12 cellular contexts compared by ENCODE assay signal in the genomic region with DNA sequence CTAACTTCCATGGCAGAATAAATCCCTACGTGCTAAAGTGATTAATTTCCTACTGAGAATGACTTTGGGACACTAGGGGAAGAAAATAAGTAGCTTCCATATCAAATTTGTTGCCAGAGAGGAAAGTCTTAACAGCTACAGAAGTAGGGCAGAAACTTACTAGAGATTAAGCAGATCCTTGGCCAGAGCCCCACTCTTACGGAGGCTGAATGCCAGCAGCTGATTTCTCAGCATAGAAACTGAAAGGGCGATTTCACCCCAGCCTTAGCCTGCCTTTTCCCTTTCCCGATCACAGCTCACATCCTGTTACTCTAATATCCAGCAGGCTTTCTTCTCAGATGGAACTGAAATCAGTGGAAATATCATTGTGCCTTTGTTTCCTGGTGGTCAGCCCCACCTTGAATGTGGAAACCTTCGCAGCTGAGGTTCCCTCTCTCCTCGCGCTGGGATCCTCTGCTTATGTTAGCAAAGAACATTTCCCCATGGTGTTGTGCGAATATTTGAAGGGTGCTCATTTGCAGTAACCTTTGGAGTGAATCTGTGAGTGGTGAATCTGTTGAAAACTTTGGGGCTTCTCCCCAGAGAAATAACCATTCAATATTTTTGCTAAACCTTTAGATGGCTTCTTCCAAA. TPM values are rescaled to one million over a fixed set of nuclear protein-coding genes. Genes with fewer than 3 reads are reported as not detected.
DNase-seq lines count a peak whose midpoint lies in the region; ATAC-seq, FAIRE-seq and TF ChIP-seq lines count a peak whose summit lies in the region.
"Had no signal": no experiment of that assay in that cellular context is flagged by ENCODE, and none has a peak within 500 bp of the region (broad histone marks: within the 10 kb centered on the region; RNA-seq: fewer than 3 reads in every experiment).

No MANE protein-coding gene starts in this region.

- H3K36me3 ChIP-seq in ACC112 (ENCODE audit: insufficient read depth, low read length) = no peaks in the 10 kb centered on the region
- H3K36me3 ChIP-seq in SK-N-SH (replicated peaks in 1 of 2; ENCODE audit: control insufficient read depth in 1 of 2, insufficient read depth in 2 of 2, low read length in 1 of 2) = peaks cover 0 to 6% of the 10 kb centered on the region in 2 experiments
- no peaks in the 10 kb centered on the region for H3K36me3 ChIP-seq in pancreas

- H3K9me3 ChIP-seq in SK-N-SH = no peaks in the 10 kb centered on the region
- H3K9me3 ChIP-seq in pancreas = no peaks in the 10 kb centered on the region

- H3K27ac ChIP-seq in ACC112 (ENCODE audit: low read depth, low read length) (peak overlapping the region; percentile 11), SK-N-SH (ENCODE audit: low read depth in 2 of 2, low read length in 1 of 2) (peak overlapping the region; percentile 22 to 50; a peak in 3 of 4 replicates), pancreas (peak overlapping the region in 2 of 4 donors; percentile 6 to 34)
- H3K27ac ChIP-seq: C4-2B had no signal

- peaks cover 8% of the 10 kb centered on the region for H3F3A ChIP-seq in SK-N-SH (replicated peaks; ENCODE audit: insufficient read depth)

- no peak for TF ChIP-seq EP300 in SK-N-SH (IDR thresholded peaks at IDR 0.05; ENCODE audit: borderline replicate concordance in 1 of 2, low read depth in 1 of 2, low read length in 1 of 2)

- H3K4me1 ChIP-seq in ACC112 (ENCODE audit: control insufficient read depth, insufficient read depth, low read length, unreplicated experiment) (no peaks in the 10 kb centered on the region), SK-N-SH (ENCODE audit: control insufficient read depth in 1 of 2, insufficient read depth in 2 of 2, low read depth in 1 of 2, low read length in 1 of 2) (peaks cover 6 to 10% of the 10 kb centered on the region in 2 experiments; a peak in 2 of 4 replicates), pancreas (peaks cover 5 to 8% (median 7%) of the 10 kb centered on the region in 3 donors)

- ATAC-seq in pancreas (peak; percentile 69 to 90 (median 88)), GM18858 (IDR thresholded peaks at IDR 0.05; ENCODE audit: unreplicated experiment) (no peak)

- no peaks in the 10 kb centered on the region for H3K4me1 Mint-ChIP-seq in type B pancreatic cell (ENCODE audit: unreplicated experiment)

- H3K9me3 Mint-ChIP-seq in type B pancreatic cell = no peaks in the 10 kb centered on the region
- H3K9me3 Mint-ChIP-seq: activated CD4-positive, alpha-beta memory T cell treated with anti-CD3 and anti-CD28 coated beads, Interleukin-2, amount 10 ng/mL, durations not matched to agents 7 days and 5 days had no signal

- CTCF ChIA-PET in SK-N-SH (lab: Yijun Ruan, JAX) = interaction anchor here (0.6 to 6.2 kb wide), 5 partner anchors 17 to 209 kb away, joined by 3 to 31 read pairs (median 5); no protein-coding TSS in a partner anchor

- H4K20me1 ChIP-seq in SK-N-SH (ENCODE audit: insufficient read depth) = no peaks in the 10 kb centered on the region

- peak overlapping the region; percentile 65; the same call in 1 of the 2 replicates for H3K4me2 ChIP-seq in SK-N-SH

- H3K79me2 ChIP-seq in ACC112 (ENCODE audit: control insufficient read depth, insufficient read depth, low read length, unreplicated experiment) = no peaks in the 10 kb centered on the region
- H3K79me2 ChIP-seq in SK-N-SH (ENCODE audit: insufficient read depth) = no peaks in the 10 kb centered on the region

- H3K27me3 ChIP-seq in ACC112 (ENCODE audit: insufficient read depth, low read length) = no peaks in the 10 kb centered on the region
- H3K27me3 ChIP-seq in SK-N-SH (ENCODE audit: insufficient read depth) = no peaks in the 10 kb centered on the region
- no peaks in the 10 kb centered on the region for H3K27me3 ChIP-seq in pancreas

- no peak for TF ChIP-seq CTCF in SK-N-SH (IDR thresholded peaks at IDR 0.05)
- TF ChIP-seq CTCF in pancreas (IDR thresholded peaks at IDR 0.05) = no peak
- no peak for TF ChIP-seq CTCF in type B pancreatic cell (conservative IDR thresholded peaks at IDR 0.05)

- peaks cover 40% of the 10 kb centered on the region for H3K27me3 Mint-ChIP-seq in type B pancreatic cell

- intact Hi-C loops in pancreas (cut with DNase I) = no loop called here

- H3K4me3 Mint-ChIP-seq in type B pancreatic cell = no peak overlapping the region
- H3K4me3 Mint-ChIP-seq: activated CD4-positive, alpha-beta memory T cell treated with anti-CD3 and anti-CD28 coated beads, Interleukin-2, amount 10 ng/mL, durations not matched to agents 7 days and 5 days had no signal

- peaks cover 3% of the 10 kb centered on the region for H3K36me3 Mint-ChIP-seq in type B pancreatic cell

- peak overlapping the region; percentile 69 for H3K4me3 ChIP-seq in ACC112 (ENCODE audit: low read depth, low read length)
- no peak overlapping the region; a peak in 1 of 4 replicates for H3K4me3 ChIP-seq in SK-N-SH (ENCODE audit: low read depth in 2 of 2, low read length in 1 of 2)
- H3K4me3 ChIP-seq in pancreas = peak overlapping the region in 2 of 4 donors; percentile 15 to 19

- DNase-seq in SK-N-SH (no peak), foreskin melanocyte (peak; percentile 40), pancreas (peak in 4 of 6 donors; percentile 29 to 53 (median 44)), type B pancreatic cell (ENCODE audit: extremely low spot score, unreplicated experiment) (no peak), NCI-H1436 (lab: John Stamatoyannopoulos, UW) (no peak), OCI-M2 (lab: John Stamatoyannopoulos, UW; ENCODE audit: unreplicated experiment) (no peak)
- DNase-seq: activated CD4-positive, alpha-beta memory T cell treated with anti-CD3 and anti-CD28 coated beads, Interleukin-2, amount 10 ng/mL, durations not matched to agents 7 days and 5 days; NCI-H510A; stimulated activated CD4-positive, alpha-beta T cell treated with anti-CD3 and anti-CD28 coated beads, Interleukin-2, amount 100 ng/mL, for 24 hours had no signal

- peak; percentile 32 for FAIRE-seq in pancreas (lab: Jason Lieb, UNC)

- no peak overlapping the region for H3K9ac ChIP-seq in SK-N-SH

- POLR2A ChIA-PET in SK-N-SH (lab: Yijun Ruan, JAX) = no interaction called here

- 70% methylated on average over 8 of the region's 8 CpGs for WGBS in SK-N-SH (ENCODE audit: low lambda C conversion rate)
- whole genome bisulfite sequencing in pancreas, 2 donors = 20% methylated on average over 8 of the region's 8 CpGs

- TF ChIP-seq RAD21 in SK-N-SH (IDR thresholded peaks at IDR 0.05; ENCODE audit: low read length) = no peak

- H2AFZ ChIP-seq in ACC112 (ENCODE audit: low read length, unreplicated experiment) (peak overlapping the region; percentile 69), SK-N-SH (ENCODE audit: low read depth) (no peak overlapping the region; the same call in none of the 2 replicates)

- H3K27ac Mint-ChIP-seq in type B pancreatic cell = no peak overlapping the region
- H3K27ac Mint-ChIP-seq: activated CD4-positive, alpha-beta memory T cell treated with anti-CD3 and anti-CD28 coated beads, Interleukin-2, amount 10 ng/mL, durations not matched to agents 7 days and 5 days had no signal

- H3K9me2 ChIP-seq in SK-N-SH = no peaks in the 10 kb centered on the region

TF ChIP-seq in SK-N-SH, 30 proteins besides CTCF, POLR2A, EP300 and RAD21:
- no peak for TF ChIP-seq TEAD4 (IDR thresholded peaks at IDR 0.05; ENCODE audit: borderline replicate concordance, insufficient read depth)
- TF ChIP-seq TCF12 (IDR thresholded peaks at IDR 0.05) = 0 out of 2 replicates have a peak, but pooled peaks have one; percentile 18
- TF ChIP-seq ZBTB33 (IDR thresholded peaks at IDR 0.05; ENCODE audit: borderline replicate concordance, low read depth) = no peak
- no peak for TF ChIP-seq POLR2AphosphoS5 (IDR thresholded peaks at IDR 0.05; ENCODE audit: low read depth, low read length)
- no peak for TF ChIP-seq FOXJ3 (CRISPR knock-in tag; IDR thresholded peaks at IDR 0.05)
- TF ChIP-seq MEF2A (IDR thresholded peaks at IDR 0.05; ENCODE audit: borderline replicate concordance, low read depth) = no peak

RNA-seq across cellular contexts. Expression of gene FAM124A, which starts 8.4 kb away (rescaled TPM):
- polyA plus RNA-seq in SK-N-SH (2012; rRNA removed) (1.5 and 2.0 TPM in 2 replicates), pancreas (1 to 10 TPM; 1.1 to 1.2 TPM)
- polyA plus RNA-seq in SK-N-SH (2012; cell fraction: cytosol; rRNA removed) = 1.3 and 1.6 TPM in 2 replicates
- 1.0 and 1.5 TPM in 2 replicates for polyA plus RNA-seq in SK-N-SH (2012; cell fraction: nucleus; rRNA removed)
- total RNA-seq in pancreas (1 to 10 TPM in 1 of 6 donors, under 1 TPM in 5; 0.47 to 1.6 (median 0.65) TPM), type B pancreatic cell (ENCODE audit: low replicate concordance) (0.76 and 4.5 TPM in 2 replicates)

Comparison
In these comparisons a context has a peak if more than half of its experiments do, and no peak if none do; other contexts are left out.
1. DNase-seq: peak in foreskin melanocyte (single experiment) and pancreas (4 of 6); none in SK-N-SH (single experiment), type B pancreatic cell (single experiment), NCI-H1436 (single experiment) and OCI-M2 (single experiment).